Comparison of ENCODE assay signal across 9 cellular contexts in the genomic region with DNA sequence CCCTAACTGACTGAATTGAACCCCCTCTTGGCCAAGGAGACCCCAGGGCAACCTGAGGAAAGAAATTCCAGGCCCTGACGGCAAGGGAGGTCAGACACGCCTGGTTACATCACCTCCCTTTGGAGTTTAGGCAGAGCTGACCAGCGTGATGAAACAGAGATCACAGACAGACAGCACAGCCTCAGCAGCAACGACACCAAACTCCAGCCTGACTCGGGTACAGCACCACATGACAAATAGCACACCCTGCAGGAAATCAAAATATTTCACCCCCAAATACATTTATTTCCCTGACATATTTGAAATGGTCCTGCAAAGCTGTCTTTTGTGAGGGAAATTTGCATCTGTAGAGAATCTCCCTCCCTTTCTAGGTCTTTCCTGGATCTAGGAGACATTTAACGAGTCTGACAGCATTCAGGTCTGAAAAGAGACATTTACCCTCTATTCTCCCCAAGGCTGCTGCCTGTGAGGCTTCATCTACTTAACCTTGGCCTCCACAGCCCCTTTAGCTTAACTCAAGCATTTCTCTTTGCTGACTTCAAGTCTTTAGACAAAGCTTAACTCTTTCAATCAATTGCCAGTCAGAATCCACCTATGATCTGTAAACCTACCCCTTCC. TPM values are rescaled to one million over a fixed set of nuclear protein-coding genes. Genes with fewer than 3 reads are reported as not detected.
DNase-seq lines count a peak whose midpoint lies in the region; ATAC-seq and TF ChIP-seq lines count a peak whose summit lies in the region.
"Had no signal": no experiment of that assay in that cellular context is flagged by ENCODE, and none has a peak within 500 bp of the region (broad histone marks: within the 10 kb centered on the region; RNA-seq: fewer than 3 reads in every experiment).

No MANE protein-coding gene starts in this region.

- no peaks in the 10 kb centered on the region for H3K36me3 Mint-ChIP-seq in glutamatergic neuron (ENCODE audit: unreplicated experiment)

- no peak for ATAC-seq in HG03442 (IDR thresholded peaks at IDR 0.05; ENCODE audit: unreplicated experiment)

- H4K20me1 ChIP-seq in BLaER1 treated with 17β-estradiol and CSF1 and Interleukin-3, amounts not matched to agents 10 nM and 100 nM = peaks cover 42 to 75% (median 74%) of the 10 kb centered on the region in 11 experiments; a peak in 21 of 22 replicates
- peaks cover 52% of the 10 kb centered on the region for H4K20me1 ChIP-seq in osteoblast (ENCODE audit: insufficient read depth, low read length)

- peak overlapping the region in 6 of 11 experiments; percentile 0 to 88 (median 86); a peak in 6 of 22 replicates for H3K27ac ChIP-seq in BLaER1 treated with 17β-estradiol and CSF1 and Interleukin-3, amounts not matched to agents 10 nM and 100 nM
- H3K27ac ChIP-seq in osteoblast (ENCODE audit: low read depth, low read length) = no peak overlapping the region

- peaks cover 49% of the 10 kb centered on the region for H3K79me2 ChIP-seq in osteoblast (ENCODE audit: insufficient read depth, low read length)

- H3K4me3 ChIP-seq in BLaER1 treated with 17β-estradiol and CSF1 and Interleukin-3, amounts not matched to agents 10 nM and 100 nM = peak overlapping the region in 5 of 10 experiments; percentile 89 to 98 (median 94); a peak in 3 of 20 replicates
- H3K4me3 ChIP-seq in osteoblast (ENCODE audit: insufficient read depth, low read length) = no peak overlapping the region

- H2AFZ ChIP-seq in osteoblast (ENCODE audit: low read length) = no peak overlapping the region

- TF ChIP-seq CTCF in GM12873 (IDR thresholded peaks at IDR 0.05; ENCODE audit: insufficient read depth, low read depth, low read length, missing control alignments) (peak; percentile 34), glutamatergic neuron (IDR thresholded peaks at IDR 0.05; ENCODE audit: partially characterized antibody, unreplicated experiment) (no peak), osteoblast (IDR thresholded peaks at IDR 0.05; ENCODE audit: extremely low read depth, low read depth, low read length) (no peak)

- peaks cover 0 to 35% (median 0%) of the 10 kb centered on the region in 11 experiments; a peak in 6 of 22 replicates for H3K27me3 ChIP-seq in BLaER1 treated with 17β-estradiol and CSF1 and Interleukin-3, amounts not matched to agents 10 nM and 100 nM
- H3K27me3 ChIP-seq in osteoblast (ENCODE audit: insufficient read depth, low read length) = peaks cover 16% of the 10 kb centered on the region

- no peaks in the 10 kb centered on the region for H3K9me3 ChIP-seq in BLaER1 treated with 17β-estradiol and CSF1 and Interleukin-3, amounts not matched to agents 10 nM and 100 nM (replicated peaks in 1 of 11)
- H3K9me3 ChIP-seq in osteoblast (ENCODE audit: low read depth, low read length) = no peaks in the 10 kb centered on the region

- peak overlapping the region; percentile 95 for H3K4me3 Mint-ChIP-seq in glutamatergic neuron (ENCODE audit: unreplicated experiment)

- peaks cover 8% of the 10 kb centered on the region for H3K9me3 Mint-ChIP-seq in glutamatergic neuron (ENCODE audit: unreplicated experiment)

- H3K4me2 ChIP-seq in BLaER1 treated with 17β-estradiol and CSF1 and Interleukin-3, amounts not matched to agents 10 nM and 100 nM = peak overlapping the region; percentile 89 to 100 (median 95)
- H3K4me2 ChIP-seq in osteoblast (ENCODE audit: insufficient read depth, low read length) = no peak overlapping the region

- peaks cover 11% of the 10 kb centered on the region for H3K27me3 Mint-ChIP-seq in glutamatergic neuron (ENCODE audit: unreplicated experiment)

- peak overlapping the region in 8 of 11 experiments; percentile 19 to 88 (median 84); a peak in 14 of 22 replicates for H3K9ac ChIP-seq in BLaER1 treated with 17β-estradiol and CSF1 and Interleukin-3, amounts not matched to agents 10 nM and 100 nM

- peaks cover 0 to 15% (median 0%) of the 10 kb centered on the region in 11 experiments; a peak in 6 of 22 replicates for H3K36me3 ChIP-seq in BLaER1 treated with 17β-estradiol and CSF1 and Interleukin-3, amounts not matched to agents 10 nM and 100 nM
- H3K36me3 ChIP-seq in osteoblast (ENCODE audit: insufficient read depth, low read length) = no peaks in the 10 kb centered on the region

- DNase-seq in SW480 (ENCODE audit: low spot score) (peak; percentile 24), glutamatergic neuron (no peak), NCI-H446 (lab: John Stamatoyannopoulos, UW) (no peak), osteoblast (ENCODE audit: insufficient read length, low spot score, missing footprints) (no peak), glomerular visceral epithelial cell (ENCODE audit: extremely low spot score) (no peak)
- DNase-seq: NCI-H82 had no signal

- peak overlapping the region; percentile 29 for H3K27ac Mint-ChIP-seq in glutamatergic neuron (ENCODE audit: unreplicated experiment)

- peaks cover 73 to 95% (median 92%) of the 10 kb centered on the region in 10 experiments for H3K4me1 ChIP-seq in BLaER1 treated with 17β-estradiol and CSF1 and Interleukin-3, amounts not matched to agents 10 nM and 100 nM
- peaks cover 18% of the 10 kb centered on the region for H3K4me1 ChIP-seq in osteoblast (ENCODE audit: insufficient read depth, low read length)

- H3K4me1 Mint-ChIP-seq in glutamatergic neuron (ENCODE audit: low read depth, unreplicated experiment) = peaks cover 47% of the 10 kb centered on the region

RNA-seq across cellular contexts. Expression of gene QSOX2, which starts 2.6 kb away (rescaled TPM):
- total RNA-seq in glutamatergic neuron (ENCODE audit: unreplicated experiment) = 21.2 TPM
- 6.8 and 12.7 TPM in 2 replicates for total RNA-seq in osteoblast

RNA-seq across cellular contexts. Expression of gene LHX3, which starts 38.1 kb away (rescaled TPM):
- total RNA-seq in glutamatergic neuron (ENCODE audit: unreplicated experiment) = 0.81 TPM
- under 0.01 TPM in 1 of 2 replicates, not detected in the other for total RNA-seq in osteoblast
